In the genomic region with DNA sequence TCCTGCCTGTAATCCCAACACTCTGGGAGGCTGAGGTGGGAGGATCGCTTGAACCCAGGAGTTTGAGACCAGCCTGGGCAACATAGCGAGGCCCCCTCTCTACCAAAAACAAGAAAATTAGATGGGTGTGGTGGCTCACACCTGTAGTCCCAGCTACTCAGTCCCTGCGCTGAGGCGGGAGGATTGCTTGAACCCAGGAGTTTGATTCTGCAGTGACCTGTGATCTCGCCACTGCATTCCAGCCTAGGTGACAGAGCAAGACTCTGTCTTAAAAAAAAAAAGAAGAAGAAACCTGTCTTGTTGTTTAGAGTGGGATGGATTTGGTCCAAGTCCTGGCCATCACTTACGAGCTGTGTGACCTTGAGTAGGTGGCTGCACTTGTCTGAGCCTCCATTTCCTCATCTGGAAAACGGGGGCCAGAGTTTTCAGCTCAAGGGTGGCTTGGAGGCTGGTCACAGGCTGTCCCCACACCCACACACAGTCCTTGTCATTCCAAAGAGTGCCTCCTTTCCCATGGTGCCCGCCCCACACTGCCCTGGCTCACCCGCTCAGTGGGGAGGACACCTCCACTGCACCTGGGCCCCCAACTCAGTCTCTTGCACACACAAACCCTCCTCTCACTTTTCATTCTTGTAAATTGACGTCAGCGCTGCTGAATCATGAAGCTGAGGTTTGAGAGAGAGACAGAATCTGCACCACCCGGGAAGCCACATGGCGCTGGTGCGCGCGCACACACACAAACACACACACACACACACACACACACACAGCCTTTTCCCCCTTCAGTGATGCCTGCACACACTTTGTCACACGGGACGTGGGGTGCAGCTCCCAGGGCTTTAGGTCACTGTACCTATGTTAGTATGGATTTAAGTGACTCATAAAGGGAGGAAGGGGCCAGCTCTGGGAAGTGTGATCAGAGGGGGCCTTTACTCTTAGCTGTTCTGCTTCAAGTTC, we compare ENCODE assay signal across 1 cellular context.
TF ChIP-seq lines count a peak whose summit lies in the region.

No MANE protein-coding gene starts in this region.

TF ChIP-seq in K562, 482 proteins besides CTCF, POLR2A, EP300 and RAD21 (continues in another document):
- TF ChIP-seq ZNF75A (CRISPR knock-in tag; IDR thresholded peaks at IDR 0.05) = no peak
- no peak for TF ChIP-seq SMAD1 (IDR thresholded peaks at IDR 0.05; ENCODE audit: low read depth, low read length, partially characterized antibody)
- TF ChIP-seq, protein P1, sequence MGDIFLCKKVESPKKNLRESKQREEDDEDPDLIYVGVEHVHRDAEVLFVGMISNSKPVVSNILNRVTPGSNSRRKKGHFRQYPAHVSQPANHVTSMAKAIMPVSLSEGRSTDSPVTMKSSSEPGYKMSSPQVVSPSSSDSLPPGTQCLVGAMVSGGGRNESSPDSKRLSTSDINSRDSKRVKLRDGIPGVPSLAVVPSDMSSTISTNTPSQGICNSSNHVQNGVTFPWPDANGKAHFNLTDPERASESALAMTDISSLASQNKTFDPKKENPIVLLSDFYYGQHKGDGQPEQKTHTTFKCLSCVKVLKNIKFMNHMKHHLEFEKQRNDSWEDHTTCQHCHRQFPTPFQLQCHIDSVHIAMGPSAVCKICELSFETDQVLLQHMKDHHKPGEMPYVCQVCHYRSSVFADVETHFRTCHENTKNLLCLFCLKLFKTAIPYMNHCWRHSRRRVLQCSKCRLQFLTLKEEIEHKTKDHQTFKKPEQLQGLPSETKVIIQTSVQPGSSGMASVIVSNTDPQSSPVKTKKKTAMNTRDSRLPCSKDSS (IDR thresholded peaks at IDR 0.05; ENCODE audit: low read depth, partially characterized antibody) = no peak
- TF ChIP-seq, protein P2, sequence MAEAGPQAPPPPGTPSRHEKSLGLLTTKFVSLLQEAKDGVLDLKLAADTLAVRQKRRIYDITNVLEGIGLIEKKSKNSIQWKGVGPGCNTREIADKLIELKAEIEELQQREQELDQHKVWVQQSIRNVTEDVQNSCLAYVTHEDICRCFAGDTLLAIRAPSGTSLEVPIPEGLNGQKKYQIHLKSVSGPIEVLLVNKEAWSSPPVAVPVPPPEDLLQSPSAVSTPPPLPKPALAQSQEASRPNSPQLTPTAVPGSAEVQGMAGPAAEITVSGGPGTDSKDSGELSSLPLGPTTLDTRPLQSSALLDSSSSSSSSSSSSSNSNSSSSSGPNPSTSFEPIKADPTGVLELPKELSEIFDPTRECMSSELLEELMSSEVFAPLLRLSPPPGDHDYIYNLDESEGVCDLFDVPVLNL (CRISPR knock-in tag; IDR thresholded peaks at IDR 0.05; ENCODE audit: low read depth) = no peak
- no peak for TF ChIP-seq ZNF274 (IDR thresholded peaks at IDR 0.05; ENCODE audit: borderline replicate concordance, low read depth, low read length)
- no peak for TF ChIP-seq HCFC1 (IDR thresholded peaks at IDR 0.05; ENCODE audit: low read depth, low read length)
- TF ChIP-seq CHD4 (IDR thresholded peaks at IDR 0.05; ENCODE audit: insufficient read depth, insufficient replicate concordance, low read depth, low read length, poor library complexity, severe bottlenecking) = no peak
- TF ChIP-seq STAT5A (IDR thresholded peaks at IDR 0.05; ENCODE audit: borderline replicate concordance, low read length) = no peak
- no peak; the same call in 1 of the 2 replicates for TF ChIP-seq POLR2G (IDR thresholded peaks at IDR 0.05; ENCODE audit: low read depth, low read length)
- TF ChIP-seq, protein P3, sequence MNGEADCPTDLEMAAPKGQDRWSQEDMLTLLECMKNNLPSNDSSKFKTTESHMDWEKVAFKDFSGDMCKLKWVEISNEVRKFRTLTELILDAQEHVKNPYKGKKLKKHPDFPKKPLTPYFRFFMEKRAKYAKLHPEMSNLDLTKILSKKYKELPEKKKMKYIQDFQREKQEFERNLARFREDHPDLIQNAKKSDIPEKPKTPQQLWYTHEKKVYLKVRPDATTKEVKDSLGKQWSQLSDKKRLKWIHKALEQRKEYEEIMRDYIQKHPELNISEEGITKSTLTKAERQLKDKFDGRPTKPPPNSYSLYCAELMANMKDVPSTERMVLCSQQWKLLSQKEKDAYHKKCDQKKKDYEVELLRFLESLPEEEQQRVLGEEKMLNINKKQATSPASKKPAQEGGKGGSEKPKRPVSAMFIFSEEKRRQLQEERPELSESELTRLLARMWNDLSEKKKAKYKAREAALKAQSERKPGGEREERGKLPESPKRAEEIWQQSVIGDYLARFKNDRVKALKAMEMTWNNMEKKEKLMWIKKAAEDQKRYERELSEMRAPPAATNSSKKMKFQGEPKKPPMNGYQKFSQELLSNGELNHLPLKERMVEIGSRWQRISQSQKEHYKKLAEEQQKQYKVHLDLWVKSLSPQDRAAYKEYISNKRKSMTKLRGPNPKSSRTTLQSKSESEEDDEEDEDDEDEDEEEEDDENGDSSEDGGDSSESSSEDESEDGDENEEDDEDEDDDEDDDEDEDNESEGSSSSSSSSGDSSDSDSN (IDR thresholded peaks at IDR 0.05; ENCODE audit: borderline replicate concordance in 1 of 2, low read depth in 2 of 2, low read length in 2 of 2) = no peak
- TF ChIP-seq, protein P4, sequence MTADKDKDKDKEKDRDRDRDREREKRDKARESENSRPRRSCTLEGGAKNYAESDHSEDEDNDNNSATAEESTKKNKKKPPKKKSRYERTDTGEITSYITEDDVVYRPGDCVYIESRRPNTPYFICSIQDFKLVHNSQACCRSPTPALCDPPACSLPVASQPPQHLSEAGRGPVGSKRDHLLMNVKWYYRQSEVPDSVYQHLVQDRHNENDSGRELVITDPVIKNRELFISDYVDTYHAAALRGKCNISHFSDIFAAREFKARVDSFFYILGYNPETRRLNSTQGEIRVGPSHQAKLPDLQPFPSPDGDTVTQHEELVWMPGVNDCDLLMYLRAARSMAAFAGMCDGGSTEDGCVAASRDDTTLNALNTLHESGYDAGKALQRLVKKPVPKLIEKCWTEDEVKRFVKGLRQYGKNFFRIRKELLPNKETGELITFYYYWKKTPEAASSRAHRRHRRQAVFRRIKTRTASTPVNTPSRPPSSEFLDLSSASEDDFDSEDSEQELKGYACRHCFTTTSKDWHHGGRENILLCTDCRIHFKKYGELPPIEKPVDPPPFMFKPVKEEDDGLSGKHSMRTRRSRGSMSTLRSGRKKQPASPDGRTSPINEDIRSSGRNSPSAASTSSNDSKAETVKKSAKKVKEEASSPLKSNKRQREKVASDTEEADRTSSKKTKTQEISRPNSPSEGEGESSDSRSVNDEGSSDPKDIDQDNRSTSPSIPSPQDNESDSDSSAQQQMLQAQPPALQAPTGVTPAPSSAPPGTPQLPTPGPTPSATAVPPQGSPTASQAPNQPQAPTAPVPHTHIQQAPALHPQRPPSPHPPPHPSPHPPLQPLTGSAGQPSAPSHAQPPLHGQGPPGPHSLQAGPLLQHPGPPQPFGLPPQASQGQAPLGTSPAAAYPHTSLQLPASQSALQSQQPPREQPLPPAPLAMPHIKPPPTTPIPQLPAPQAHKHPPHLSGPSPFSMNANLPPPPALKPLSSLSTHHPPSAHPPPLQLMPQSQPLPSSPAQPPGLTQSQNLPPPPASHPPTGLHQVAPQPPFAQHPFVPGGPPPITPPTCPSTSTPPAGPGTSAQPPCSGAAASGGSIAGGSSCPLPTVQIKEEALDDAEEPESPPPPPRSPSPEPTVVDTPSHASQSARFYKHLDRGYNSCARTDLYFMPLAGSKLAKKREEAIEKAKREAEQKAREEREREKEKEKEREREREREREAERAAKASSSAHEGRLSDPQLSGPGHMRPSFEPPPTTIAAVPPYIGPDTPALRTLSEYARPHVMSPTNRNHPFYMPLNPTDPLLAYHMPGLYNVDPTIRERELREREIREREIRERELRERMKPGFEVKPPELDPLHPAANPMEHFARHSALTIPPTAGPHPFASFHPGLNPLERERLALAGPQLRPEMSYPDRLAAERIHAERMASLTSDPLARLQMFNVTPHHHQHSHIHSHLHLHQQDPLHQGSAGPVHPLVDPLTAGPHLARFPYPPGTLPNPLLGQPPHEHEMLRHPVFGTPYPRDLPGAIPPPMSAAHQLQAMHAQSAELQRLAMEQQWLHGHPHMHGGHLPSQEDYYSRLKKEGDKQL (CRISPR knock-in tag; IDR thresholded peaks at IDR 0.05; ENCODE audit: borderline replicate concordance) = no peak
- TF ChIP-seq ZNF551 (CRISPR knock-in tag; IDR thresholded peaks at IDR 0.05) = no peak
- no peak for TF ChIP-seq FUS (optimal IDR thresholded peaks at IDR 0.05; ENCODE audit: low read depth, low read length)
- TF ChIP-seq ZNF707 (CRISPR knock-in tag; conservative IDR thresholded peaks at IDR 0.05) = no peak
- TF ChIP-seq CREB1 (IDR thresholded peaks at IDR 0.05) = no peak
- TF ChIP-seq CREB1 (CRISPR knock-in tag; IDR thresholded peaks at IDR 0.05) = 0 out of 2 replicates have a peak, but pooled peaks have one; percentile 34
- TF ChIP-seq, protein P5, sequence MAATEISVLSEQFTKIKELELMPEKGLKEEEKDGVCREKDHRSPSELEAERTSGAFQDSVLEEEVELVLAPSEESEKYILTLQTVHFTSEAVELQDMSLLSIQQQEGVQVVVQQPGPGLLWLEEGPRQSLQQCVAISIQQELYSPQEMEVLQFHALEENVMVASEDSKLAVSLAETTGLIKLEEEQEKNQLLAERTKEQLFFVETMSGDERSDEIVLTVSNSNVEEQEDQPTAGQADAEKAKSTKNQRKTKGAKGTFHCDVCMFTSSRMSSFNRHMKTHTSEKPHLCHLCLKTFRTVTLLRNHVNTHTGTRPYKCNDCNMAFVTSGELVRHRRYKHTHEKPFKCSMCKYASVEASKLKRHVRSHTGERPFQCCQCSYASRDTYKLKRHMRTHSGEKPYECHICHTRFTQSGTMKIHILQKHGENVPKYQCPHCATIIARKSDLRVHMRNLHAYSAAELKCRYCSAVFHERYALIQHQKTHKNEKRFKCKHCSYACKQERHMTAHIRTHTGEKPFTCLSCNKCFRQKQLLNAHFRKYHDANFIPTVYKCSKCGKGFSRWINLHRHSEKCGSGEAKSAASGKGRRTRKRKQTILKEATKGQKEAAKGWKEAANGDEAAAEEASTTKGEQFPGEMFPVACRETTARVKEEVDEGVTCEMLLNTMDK (IDR thresholded peaks at IDR 0.05; ENCODE audit: borderline replicate concordance, insufficient read depth, low read depth, low read length, poor library complexity, severe bottlenecking) = no peak
- TF ChIP-seq RBM22 (IDR thresholded peaks at IDR 0.05; ENCODE audit: low read depth, low read length, poor library complexity, severe bottlenecking) = no peak
- no peak for TF ChIP-seq KDM2B (CRISPR knock-in tag; IDR thresholded peaks at IDR 0.05)
- no peak for TF ChIP-seq SIRT6 (IDR thresholded peaks at IDR 0.05; ENCODE audit: low read depth, low read length)
- TF ChIP-seq PURB (CRISPR knock-in tag; IDR thresholded peaks at IDR 0.05; ENCODE audit: low read depth) = no peak
- 0 out of 2 replicates have a peak, but pooled peaks have one; percentile 33 for TF ChIP-seq ELF1 (tag; IDR thresholded peaks at IDR 0.05)
- TF ChIP-seq FOXK1 (CRISPR knock-in tag; IDR thresholded peaks at IDR 0.05; ENCODE audit: borderline replicate concordance) = no peak
- TF ChIP-seq ZNF24 (IDR thresholded peaks at IDR 0.05) = no peak
- TF ChIP-seq, protein P6, sequence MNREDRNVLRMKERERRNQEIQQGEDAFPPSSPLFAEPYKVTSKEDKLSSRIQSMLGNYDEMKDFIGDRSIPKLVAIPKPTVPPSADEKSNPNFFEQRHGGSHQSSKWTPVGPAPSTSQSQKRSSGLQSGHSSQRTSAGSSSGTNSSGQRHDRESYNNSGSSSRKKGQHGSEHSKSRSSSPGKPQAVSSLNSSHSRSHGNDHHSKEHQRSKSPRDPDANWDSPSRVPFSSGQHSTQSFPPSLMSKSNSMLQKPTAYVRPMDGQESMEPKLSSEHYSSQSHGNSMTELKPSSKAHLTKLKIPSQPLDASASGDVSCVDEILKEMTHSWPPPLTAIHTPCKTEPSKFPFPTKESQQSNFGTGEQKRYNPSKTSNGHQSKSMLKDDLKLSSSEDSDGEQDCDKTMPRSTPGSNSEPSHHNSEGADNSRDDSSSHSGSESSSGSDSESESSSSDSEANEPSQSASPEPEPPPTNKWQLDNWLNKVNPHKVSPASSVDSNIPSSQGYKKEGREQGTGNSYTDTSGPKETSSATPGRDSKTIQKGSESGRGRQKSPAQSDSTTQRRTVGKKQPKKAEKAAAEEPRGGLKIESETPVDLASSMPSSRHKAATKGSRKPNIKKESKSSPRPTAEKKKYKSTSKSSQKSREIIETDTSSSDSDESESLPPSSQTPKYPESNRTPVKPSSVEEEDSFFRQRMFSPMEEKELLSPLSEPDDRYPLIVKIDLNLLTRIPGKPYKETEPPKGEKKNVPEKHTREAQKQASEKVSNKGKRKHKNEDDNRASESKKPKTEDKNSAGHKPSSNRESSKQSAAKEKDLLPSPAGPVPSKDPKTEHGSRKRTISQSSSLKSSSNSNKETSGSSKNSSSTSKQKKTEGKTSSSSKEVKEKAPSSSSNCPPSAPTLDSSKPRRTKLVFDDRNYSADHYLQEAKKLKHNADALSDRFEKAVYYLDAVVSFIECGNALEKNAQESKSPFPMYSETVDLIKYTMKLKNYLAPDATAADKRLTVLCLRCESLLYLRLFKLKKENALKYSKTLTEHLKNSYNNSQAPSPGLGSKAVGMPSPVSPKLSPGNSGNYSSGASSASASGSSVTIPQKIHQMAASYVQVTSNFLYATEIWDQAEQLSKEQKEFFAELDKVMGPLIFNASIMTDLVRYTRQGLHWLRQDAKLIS (CRISPR knock-in tag; IDR thresholded peaks at IDR 0.05) = peak; percentile 36; the same call in 1 of the 2 replicates
- TF ChIP-seq SMAD4 (CRISPR knock-in tag; conservative IDR thresholded peaks at IDR 0.05) = no peak
